In genomic region chr6:27608916-27609883, GRCh38 we compare ENCODE assay signal across 8 cellular contexts.
DNase-seq lines count a peak whose midpoint lies in the region; ATAC-seq and TF ChIP-seq lines count a peak whose summit lies in the region.

No MANE protein-coding gene starts in this region.

- CTCF ChIA-PET in activated CD4-positive, alpha-beta memory T cell treated with anti-CD3 and anti-CD28 coated beads for 36 hours (lab: Charles Lee): interaction anchor here (0.5 to 5.2 kb wide), 18 partner anchors 8 to 447 kb away, joined by 3 to 30 read pairs (median 3); partner anchors contain the start of genes POM121L2 and ZNF184
- CTCF ChIA-PET in activated CD4-positive, alpha-beta memory T cell treated with anti-CD3 and anti-CD28 coated beads, Interleukin-2, amount 10 ng/mL, durations not matched to agents 7 days and 5 days (lab: Charles Lee): interaction anchor here (0.8 to 3.6 kb wide), 11 partner anchors 10 to 446 kb away, joined by 3 to 20 read pairs (median 6); partner anchors contain the start of gene POM121L2
- CTCF ChIA-PET in mammary epithelial cell (lab: Charles Lee; ENCODE audit: low non-redundant PET): interaction anchor here (0.6 to 1.1 kb wide), 9 partner anchors 8 to 286 kb away, joined by 3 to 10 read pairs (median 4); no protein-coding TSS in a partner anchor

- H3K4me3 ChIP-seq in mammary epithelial cell (replicated peaks in 1 of 3; ENCODE audit: insufficient read depth in 1 of 3, low read depth in 2 of 3, low read length in 3 of 3) (no peak overlapping the region), neural progenitor cell (no peak overlapping the region)

- no peaks in the 10 kb centered on the region for H4K20me1 ChIP-seq in mammary epithelial cell (ENCODE audit: insufficient read depth, low read length)
- H4K20me1 ChIP-seq in neural progenitor cell (ENCODE audit: low read depth): no peaks in the 10 kb centered on the region

- peaks cover 2% of the 10 kb centered on the region for H3K36me3 Mint-ChIP-seq in activated CD4-positive, alpha-beta memory T cell treated with anti-CD3 and anti-CD28 coated beads for 36 hours
- no peaks in the 10 kb centered on the region for H3K36me3 Mint-ChIP-seq in activated CD4-positive, alpha-beta memory T cell treated with anti-CD3 and anti-CD28 coated beads, Interleukin-2, amount 10 ng/mL, durations not matched to agents 7 days and 5 days (ENCODE audit: low read depth)
- peaks cover 5% of the 10 kb centered on the region for H3K36me3 Mint-ChIP-seq in neural progenitor cell

- TF ChIP-seq CTCF in mammary epithelial cell (conservative IDR thresholded peaks at IDR 0.05 in 1 of 2, IDR thresholded peaks at IDR 0.05 in 1 of 2; ENCODE audit: extremely low read depth in 1 of 2, insufficient read depth in 1 of 2, low read depth in 1 of 2, low read length in 2 of 2) (peak; percentile 85 to 89), neural progenitor cell (IDR thresholded peaks at IDR 0.05) (peak; percentile 80)

- no peak for ATAC-seq in GM21447 (IDR thresholded peaks at IDR 0.05; ENCODE audit: unreplicated experiment)
- no peak for ATAC-seq in GM18868 (IDR thresholded peaks at IDR 0.05; ENCODE audit: unreplicated experiment)

- POLR2A ChIA-PET in activated CD4-positive, alpha-beta memory T cell treated with anti-CD3 and anti-CD28 coated beads for 36 hours (lab: Charles Lee): no interaction called here
- POLR2A ChIA-PET in activated CD4-positive, alpha-beta memory T cell treated with anti-CD3 and anti-CD28 coated beads, Interleukin-2, amount 10 ng/mL, durations not matched to agents 7 days and 5 days (lab: Charles Lee): no interaction called here

- no TSS peak for BruUV-seq in mammary epithelial cell (replicated peaks; lab: Mats Ljungman, UMichigan)

- H3K27me3 ChIP-seq in mammary epithelial cell (ENCODE audit: insufficient read depth, low read length) (no peaks in the 10 kb centered on the region), neural progenitor cell (peaks cover 19% of the 10 kb centered on the region)

- peaks cover 36% of the 10 kb centered on the region for H3K27me3 Mint-ChIP-seq in activated CD4-positive, alpha-beta memory T cell treated with anti-CD3 and anti-CD28 coated beads for 36 hours
- peaks cover 38% of the 10 kb centered on the region for H3K27me3 Mint-ChIP-seq in activated CD4-positive, alpha-beta memory T cell treated with anti-CD3 and anti-CD28 coated beads, Interleukin-2, amount 10 ng/mL, durations not matched to agents 7 days and 5 days
- H3K27me3 Mint-ChIP-seq in neural progenitor cell (ENCODE audit: insufficient read depth, low read depth): peaks cover 15% of the 10 kb centered on the region

- H3K36me3 ChIP-seq in mammary epithelial cell (ENCODE audit: insufficient read depth, low read length) (no peaks in the 10 kb centered on the region), neural progenitor cell (no peaks in the 10 kb centered on the region)

- H3K9ac ChIP-seq in mammary epithelial cell (ENCODE audit: insufficient read depth, low read length) (no peak overlapping the region), neural progenitor cell (no peak overlapping the region)

- peaks cover 16% of the 10 kb centered on the region for H3F3A ChIP-seq in neural progenitor cell (ENCODE audit: low read depth)

- dilution Hi-C loops in mammary epithelial cell (cut with HindIII; ENCODE audit: low sequenced_read_pairs): loop anchor here (10.0 kb wide), 1 partner anchor 104 kb away; no protein-coding TSS in a partner anchor

- peak; percentile 16 for DNase-seq in activated CD4-positive, alpha-beta memory T cell treated with anti-CD3 and anti-CD28 coated beads for 36 hours
- DNase-seq in activated CD4-positive, alpha-beta memory T cell treated with anti-CD3 and anti-CD28 coated beads, Interleukin-2, amount 10 ng/mL, durations not matched to agents 7 days and 5 days: no peak
- DNase-seq in NCI-H1105 (lab: John Stamatoyannopoulos, UW): peak; percentile 21
- DNase-seq in mammary epithelial cell: peak; percentile 86
- DNase-seq in neural progenitor cell (ENCODE audit: low spot score): peak; percentile 78
- DNase-seq in cerebellar nuclear complex (lab: John Stamatoyannopoulos, UW): no peak

- in situ Hi-C loops in mammary epithelial cell (cut with MboI; ENCODE audit: low sequenced_read_pairs in 2 of 2): loop anchor here (10.0 to 25.0 kb wide), 2 partner anchors 94 to 297 kb away; partner anchors contain the start of gene POM121L2 (in 1 of the 2)

- peak overlapping the region; percentile 9 for H2AFZ ChIP-seq in mammary epithelial cell (ENCODE audit: low read depth, low read length)
- H2AFZ ChIP-seq in neural progenitor cell (replicated peaks): no peak overlapping the region

- no peaks in the 10 kb centered on the region for H3K9me3 Mint-ChIP-seq in activated CD4-positive, alpha-beta memory T cell treated with anti-CD3 and anti-CD28 coated beads for 36 hours
- no peaks in the 10 kb centered on the region for H3K9me3 Mint-ChIP-seq in activated CD4-positive, alpha-beta memory T cell treated with anti-CD3 and anti-CD28 coated beads, Interleukin-2, amount 10 ng/mL, durations not matched to agents 7 days and 5 days
- H3K9me3 Mint-ChIP-seq in neural progenitor cell: peaks cover 6% of the 10 kb centered on the region

- no peaks in the 10 kb centered on the region for H3K79me2 ChIP-seq in mammary epithelial cell (ENCODE audit: insufficient read depth, low read length)
- no peaks in the 10 kb centered on the region for H3K79me2 ChIP-seq in neural progenitor cell (ENCODE audit: low read depth)

- H3K4me3 Mint-ChIP-seq in activated CD4-positive, alpha-beta memory T cell treated with anti-CD3 and anti-CD28 coated beads for 36 hours: no peak overlapping the region
- no peak overlapping the region for H3K4me3 Mint-ChIP-seq in activated CD4-positive, alpha-beta memory T cell treated with anti-CD3 and anti-CD28 coated beads, Interleukin-2, amount 10 ng/mL, durations not matched to agents 7 days and 5 days
- H3K4me3 Mint-ChIP-seq in neural progenitor cell: peak overlapping the region; percentile 34

- H3K4me2 ChIP-seq in mammary epithelial cell (ENCODE audit: insufficient read depth, low read depth, low read length): peak overlapping the region; percentile 27
- H3K4me2 ChIP-seq in neural progenitor cell: no peak overlapping the region

- H3K4me1 Mint-ChIP-seq in activated CD4-positive, alpha-beta memory T cell treated with anti-CD3 and anti-CD28 coated beads for 36 hours (ENCODE audit: low read depth): peaks cover 9% of the 10 kb centered on the region
- peaks cover 14% of the 10 kb centered on the region for H3K4me1 Mint-ChIP-seq in activated CD4-positive, alpha-beta memory T cell treated with anti-CD3 and anti-CD28 coated beads, Interleukin-2, amount 10 ng/mL, durations not matched to agents 7 days and 5 days
- H3K4me1 Mint-ChIP-seq in neural progenitor cell: peaks cover 24% of the 10 kb centered on the region

- H3K4me1 ChIP-seq in mammary epithelial cell (ENCODE audit: insufficient read depth, low read length) (peaks cover 17% of the 10 kb centered on the region), neural progenitor cell (no peaks in the 10 kb centered on the region)

- intact Hi-C loops in activated CD4-positive, alpha-beta memory T cell treated with anti-CD3 and anti-CD28 coated beads for 36 hours (cut with micrococcal nuclease): loop anchor here (1.0 to 10.0 kb wide), 3 partner anchors 91 to 444 kb away; partner anchors contain the start of gene POM121L2
- intact Hi-C loops in mammary epithelial cell (cut with micrococcal nuclease): loop anchor here (1.0 to 5.0 kb wide), 12 partner anchors 17 to 432 kb away; partner anchors contain the start of gene POM121L2

- H3K27ac ChIP-seq in mammary epithelial cell (ENCODE audit: insufficient read depth, low read depth, low read length) (peak overlapping the region; percentile 11), neural progenitor cell (no peak overlapping the region)

- no peaks in the 10 kb centered on the region for H3K9me3 ChIP-seq in mammary epithelial cell (replicated peaks; ENCODE audit: insufficient read depth, low read length)
- H3K9me3 ChIP-seq in neural progenitor cell (ENCODE audit: low read depth): no peaks in the 10 kb centered on the region

- 54% methylated on average over 8 of the region's 8 CpGs for WGBS in mammary epithelial cell (ENCODE audit: low coverage, missing lambda C conversion rate)

- H3K27ac Mint-ChIP-seq in activated CD4-positive, alpha-beta memory T cell treated with anti-CD3 and anti-CD28 coated beads for 36 hours: no peak overlapping the region
- H3K27ac Mint-ChIP-seq in activated CD4-positive, alpha-beta memory T cell treated with anti-CD3 and anti-CD28 coated beads, Interleukin-2, amount 10 ng/mL, durations not matched to agents 7 days and 5 days: no peak overlapping the region
- H3K27ac Mint-ChIP-seq in neural progenitor cell: no peak overlapping the region

Comparison
In these comparisons a context has a peak if more than half of its experiments do, and no peak if none do; other contexts are left out.
1. DNase-seq: peak in activated CD4-positive, alpha-beta memory T cell treated with anti-CD3 and anti-CD28 coated beads for 36 hours (single experiment), NCI-H1105 (single experiment), mammary epithelial cell (single experiment) and neural progenitor cell (single experiment); none in activated CD4-positive, alpha-beta memory T cell treated with anti-CD3 and anti-CD28 coated beads, Interleukin-2, amount 10 ng/mL, durations not matched to agents 7 days and 5 days (single experiment) and cerebellar nuclear complex (0 of 2).